Comparison of ENCODE assay signal across 23 cellular contexts in the genomic region with DNA sequence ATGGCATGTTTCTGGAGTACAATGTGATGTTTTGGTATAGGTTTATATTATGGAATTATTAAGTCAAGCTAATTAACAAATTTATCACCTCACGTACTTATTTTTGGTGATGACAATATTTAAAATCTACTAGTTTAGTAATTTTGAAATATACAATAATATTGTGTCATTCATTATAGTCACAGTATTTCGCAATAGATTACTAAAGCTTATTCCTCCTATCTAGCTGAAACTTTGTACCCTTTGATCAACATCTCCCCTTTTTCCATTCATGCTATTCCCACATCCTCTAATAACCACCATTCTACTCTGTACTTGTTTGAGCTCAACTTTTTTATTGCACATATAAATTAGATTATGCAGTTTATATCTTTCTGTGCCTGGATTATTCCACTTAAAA.
DNase-seq lines count a peak whose midpoint lies in the region; ATAC-seq, FAIRE-seq and TF ChIP-seq lines count a peak whose summit lies in the region.
"Had no signal": no experiment of that assay in that cellular context is flagged by ENCODE, and none has a peak within 500 bp of the region (broad histone marks: within the 10 kb centered on the region; RNA-seq: fewer than 3 reads in every experiment).

No MANE protein-coding gene starts in this region.

- 6% methylated on average over 2 of the region's 2 CpGs for WGBS in HepG2 (ENCODE audit: low lambda C conversion rate)
- 61% methylated on average over 2 of the region's 2 CpGs for WGBS in right lobe of liver (ENCODE audit: insufficient coverage, low coverage, low lambda C conversion rate, missing lambda C conversion rate)
- 95% methylated on average over 2 of the region's 2 CpGs; no CpG with 5 or more reads in 1 of the 2 experiments for WGBS in H1 (ENCODE audit: extremely low coverage in 1 of 2, insufficient coverage in 1 of 2, insufficient read length in 1 of 2, insufficient replicate concordance in 2 of 2, low coverage in 1 of 2, low lambda C conversion rate in 2 of 2, missing lambda C conversion rate in 1 of 2), 2 experiments
- WGBS in small intestine, 3 donors = 82 to 90% (median 89%) methylated on average over 2 of the region's 2 CpGs

- no peaks in the 10 kb centered on the region for H3K23me2 ChIP-seq in H1 (ENCODE audit: low read depth, low read length)

- in situ Hi-C loops in HepG2 (cut with HindIII; ENCODE audit: extremely low pct_ligation_motif_present, low pct_unique_long_range_greater_than_20kb) = no loop called here

- no peaks in the 10 kb centered on the region for H3K27me3 ChIP-seq in HepG2 (ENCODE audit: control insufficient read depth in 1 of 2, insufficient read depth in 2 of 2, low read length in 2 of 2)
- peaks cover 0 to 3% of the 10 kb centered on the region in 2 donors for H3K27me3 ChIP-seq in right lobe of liver
- H3K27me3 ChIP-seq in astrocyte (ENCODE audit: insufficient read depth, low read length) = no peaks in the 10 kb centered on the region
- H3K27me3 ChIP-seq in H1 (replicated peaks in 1 of 4; ENCODE audit: control insufficient read depth in 3 of 4, extremely low read depth in 1 of 4, insufficient read depth in 3 of 4, low read length in 3 of 4) = no peaks in the 10 kb centered on the region
- H3K27me3 ChIP-seq in small intestine (ENCODE audit: control insufficient read depth in 2 of 2, insufficient read depth in 2 of 2, low read length in 2 of 2) = no peaks in the 10 kb centered on the region

- DNase-seq in HepG2 (ENCODE audit: low spot score) = no peak
- no peak for DNase-seq in right lobe of liver
- DNase-seq in astrocyte (ENCODE audit: low read depth) = no peak
- no peak for DNase-seq in H1 (ENCODE audit: low read depth in 1 of 2, low spot score in 2 of 2)
- DNase-seq in small intestine = no peak
- no peak for DNase-seq in activated effector memory CD4-positive, alpha-beta T cell treated with anti-CD3 and anti-CD28 coated beads, Interleukin-2, amount 50 U/mL, for 16 hours
- DNase-seq in NCI-H1694 (lab: John Stamatoyannopoulos, UW) = no peak
- DNase-seq: AML-193; Caco-2; Calu3; CD4-positive, alpha-beta T cell; CD8-positive, alpha-beta T cell; DMS79 treated with DMSO at 0.1 percent for 48 hours; GF-D8 had no signal

- H2BK15ac ChIP-seq in H1 (ENCODE audit: low read length) = no peak overlapping the region

- H3K9ac ChIP-seq in HepG2 (ENCODE audit: insufficient read depth, low read depth, low read length) (no peak overlapping the region), astrocyte (ENCODE audit: low read length) (no peak overlapping the region), H1 (replicated peaks in 1 of 4; ENCODE audit: extremely low read depth in 1 of 4, low read depth in 3 of 4, low read length in 3 of 4) (no peak overlapping the region)
- H3K9ac ChIP-seq: BLaER1 treated with 17β-estradiol and CSF1 and Interleukin-3, amounts not matched to agents 10 nM and 100 nM had no signal

- peaks cover 45% of the 10 kb centered on the region for H3K9me3 ChIP-seq in HepG2 (ENCODE audit: low read length)
- no peaks in the 10 kb centered on the region for H3K9me3 ChIP-seq in right lobe of liver
- no peaks in the 10 kb centered on the region for H3K9me3 ChIP-seq in astrocyte (ENCODE audit: insufficient read depth, low read depth, low read length)
- H3K9me3 ChIP-seq in H1 (ENCODE audit: insufficient read depth in 2 of 2, low read depth in 1 of 2, low read length in 1 of 2) = no peaks in the 10 kb centered on the region
- no peaks in the 10 kb centered on the region for H3K9me3 ChIP-seq in small intestine (ENCODE audit: control insufficient read depth, low read depth)
- H3K9me3 ChIP-seq: A549; BLaER1 treated with 17β-estradiol and CSF1 and Interleukin-3, amounts not matched to agents 10 nM and 100 nM; Caco-2 had no signal

- H2BK20ac ChIP-seq in H1 (ENCODE audit: low read length) = no peak overlapping the region

- no peaks in the 10 kb centered on the region for H3K36me3 ChIP-seq in HepG2 (replicated peaks in 1 of 2; ENCODE audit: control insufficient read depth in 1 of 2, insufficient read depth in 2 of 2, low read length in 2 of 2)
- H3K36me3 ChIP-seq in right lobe of liver = no peaks in the 10 kb centered on the region
- no peaks in the 10 kb centered on the region for H3K36me3 ChIP-seq in astrocyte (ENCODE audit: insufficient read depth, low read length)
- H3K36me3 ChIP-seq in H1 (ENCODE audit: control insufficient read depth in 2 of 4, insufficient read depth in 4 of 4, low read length in 3 of 4) = no peaks in the 10 kb centered on the region
- no peaks in the 10 kb centered on the region for H3K36me3 ChIP-seq in small intestine (ENCODE audit: control insufficient read depth in 2 of 2, insufficient read depth in 2 of 2, low read length in 2 of 2)
- H3K36me3 ChIP-seq: BLaER1 treated with 17β-estradiol and CSF1 and Interleukin-3, amounts not matched to agents 10 nM and 100 nM had no signal

- H3K79me2 ChIP-seq in HepG2 (ENCODE audit: insufficient read depth, low read length) (no peaks in the 10 kb centered on the region), astrocyte (ENCODE audit: insufficient read depth, low read length) (no peaks in the 10 kb centered on the region), H1 (ENCODE audit: control insufficient read depth in 1 of 2, insufficient read depth in 2 of 2, low read length in 2 of 2) (no peaks in the 10 kb centered on the region)

- H3K4me3 Mint-ChIP-seq in astrocyte (ENCODE audit: unreplicated experiment) = no peak overlapping the region
- H3K4me3 Mint-ChIP-seq: B cell; CD4-positive, alpha-beta T cell; CD8-positive, alpha-beta T cell had no signal

- TF ChIP-seq POLR2A in HepG2 (IDR thresholded peaks at IDR 0.05; ENCODE audit: insufficient read depth in 1 of 2, low read depth in 2 of 2, low read length in 2 of 2) (no peak), right lobe of liver (IDR thresholded peaks at IDR 0.05) (no peak), H1 (IDR thresholded peaks at IDR 0.05; ENCODE audit: control extremely low read depth in 1 of 2, low read depth in 2 of 2, low read length in 2 of 2) (no peak)

- H3K23ac ChIP-seq in H1 (ENCODE audit: insufficient read length) = no peak overlapping the region

- TF ChIP-seq EP300 in HepG2 (IDR thresholded peaks at IDR 0.05; ENCODE audit: low read depth in 2 of 2, low read length in 2 of 2) = no peak
- TF ChIP-seq EP300 in HepG2 (CRISPR knock-in tag; IDR thresholded peaks at IDR 0.05; ENCODE audit: borderline replicate concordance) = no peak
- no peak for TF ChIP-seq EP300 in H1 (IDR thresholded peaks at IDR 0.05; ENCODE audit: borderline replicate concordance in 1 of 2, low read depth in 2 of 2, low read length in 2 of 2)

- CTCF ChIA-PET in HepG2 (lab: Yijun Ruan, JAX; ENCODE audit: low intra/inter-chr PET ratio, low total read pairs) (no interaction called here), H1 (lab: Charles Lee; ENCODE audit: partially characterized antibody) (no interaction called here)

- H3K27ac Mint-ChIP-seq in astrocyte (ENCODE audit: unreplicated experiment) = no peak overlapping the region
- H3K27ac Mint-ChIP-seq: B cell; CD4-positive, alpha-beta T cell; CD8-positive, alpha-beta T cell had no signal

- no peak for TF ChIP-seq CTCF in HepG2 (CRISPR knock-in tag; IDR thresholded peaks at IDR 0.05)
- TF ChIP-seq CTCF in right lobe of liver (IDR thresholded peaks at IDR 0.05) = no peak
- TF ChIP-seq CTCF in astrocyte (IDR thresholded peaks at IDR 0.05; ENCODE audit: insufficient read depth, low read depth, low read length) = no peak
- no peak for TF ChIP-seq CTCF in H1 (IDR thresholded peaks at IDR 0.05; ENCODE audit: control extremely low read depth in 1 of 3, insufficient read depth in 1 of 3, low read depth in 1 of 3, low read length in 3 of 3)

- no peaks in the 10 kb centered on the region for H3K4me1 Mint-ChIP-seq in astrocyte (ENCODE audit: low read depth, unreplicated experiment)
- H3K4me1 Mint-ChIP-seq: B cell had no signal

- H3K79me1 ChIP-seq in H1 (ENCODE audit: low read depth, low read length) = no peaks in the 10 kb centered on the region

- no peak overlapping the region for H3K56ac ChIP-seq in H1 (replicated peaks; ENCODE audit: insufficient read length, low read depth, low read length)

- H3K27ac ChIP-seq in HepG2 (ENCODE audit: extremely low read length, insufficient read depth, low read length) (no peak overlapping the region), right lobe of liver (no peak overlapping the region), astrocyte (ENCODE audit: low read depth, low read length) (no peak overlapping the region), H1 (ENCODE audit: low read depth, low read length) (no peak overlapping the region), small intestine (ENCODE audit: low read depth in 1 of 2, low read length in 1 of 2) (no peak overlapping the region)
- H3K27ac ChIP-seq: 22Rv1; A549; BLaER1 treated with 17β-estradiol and CSF1 and Interleukin-3, amounts not matched to agents 10 nM and 100 nM; C4-2B had no signal

- intact Hi-C loops in HepG2 (cut with micrococcal nuclease; ENCODE audit: unreplicated experiment) (no loop called here), right lobe of liver (cut with DNase I) (no loop called here)

- H2BK5ac ChIP-seq in H1 (ENCODE audit: low read depth, low read length) = no peak overlapping the region

- H4K20me1 ChIP-seq in HepG2 (ENCODE audit: insufficient read depth, low read length) (no peaks in the 10 kb centered on the region), astrocyte (ENCODE audit: insufficient read depth, low read length) (no peaks in the 10 kb centered on the region), H1 (replicated peaks in 1 of 2; ENCODE audit: control insufficient read depth in 1 of 2, insufficient read depth in 2 of 2, low read length in 2 of 2) (no peaks in the 10 kb centered on the region)
- H4K20me1 ChIP-seq: BLaER1 treated with 17β-estradiol and CSF1 and Interleukin-3, amounts not matched to agents 10 nM and 100 nM had no signal

- H3K4ac ChIP-seq in H1 (replicated peaks; ENCODE audit: insufficient read length, low read depth, low read length) = no peak overlapping the region

- H4K5ac ChIP-seq in H1 (ENCODE audit: insufficient read length, low read depth, low read length) = no peak overlapping the region

- ATAC-seq in HepG2 (no peak), right lobe of liver (no peak), HG03354 (IDR thresholded peaks at IDR 0.05; ENCODE audit: poor library complexity, severe bottlenecking, unreplicated experiment) (no peak)
- ATAC-seq: A549; CD8-positive, alpha-beta T cell had no signal

- H2BK120ac ChIP-seq in H1 (replicated peaks; ENCODE audit: low read depth, low read length) = no peak overlapping the region

- H3K14ac ChIP-seq in H1 (ENCODE audit: insufficient read length) = no peak overlapping the region

- no peak overlapping the region for H3K18ac ChIP-seq in H1 (ENCODE audit: extremely low read depth, low read length)

- H3K36me3 Mint-ChIP-seq in astrocyte (ENCODE audit: low read depth, unreplicated experiment) = no peaks in the 10 kb centered on the region
- H3K36me3 Mint-ChIP-seq: CD8-positive, alpha-beta T cell had no signal

- H4K8ac ChIP-seq in H1 (ENCODE audit: extremely low read depth, insufficient read depth, low read length) = no peak overlapping the region

- TF ChIP-seq RAD21 in HepG2 (CRISPR knock-in tag; IDR thresholded peaks at IDR 0.05) (no peak), H1 (IDR thresholded peaks at IDR 0.05 in 1 of 2, conservative IDR thresholded peaks at IDR 0.05 in 1 of 2; ENCODE audit: low read depth in 2 of 2, low read length in 2 of 2) (no peak)

- no peaks in the 10 kb centered on the region for H3K4me1 ChIP-seq in HepG2 (ENCODE audit: insufficient read depth, low read length)
- H3K4me1 ChIP-seq in right lobe of liver = no peaks in the 10 kb centered on the region
- H3K4me1 ChIP-seq in astrocyte (ENCODE audit: insufficient read depth, low read length) = no peaks in the 10 kb centered on the region
- no peaks in the 10 kb centered on the region for H3K4me1 ChIP-seq in H1 (replicated peaks in 1 of 4; ENCODE audit: control insufficient read depth in 3 of 4, insufficient read depth in 4 of 4, low read length in 3 of 4)
- H3K4me1 ChIP-seq in small intestine (ENCODE audit: control insufficient read depth in 2 of 2, insufficient read depth in 1 of 2, low read depth in 1 of 2, low read length in 1 of 2) = no peaks in the 10 kb centered on the region
- H3K4me1 ChIP-seq: A549; BLaER1 treated with 17β-estradiol and CSF1 and Interleukin-3, amounts not matched to agents 10 nM and 100 nM; Caco-2 had no signal

- no peak overlapping the region for H3K4me3 ChIP-seq in HepG2 (replicated peaks in 1 of 3; ENCODE audit: insufficient read depth in 1 of 3, low read depth in 2 of 3, low read length in 3 of 3)
- no peak overlapping the region for H3K4me3 ChIP-seq in right lobe of liver
- no peak overlapping the region for H3K4me3 ChIP-seq in astrocyte (ENCODE audit: insufficient read depth, low read depth, low read length)
- H3K4me3 ChIP-seq in H1 (ENCODE audit: extremely low read depth in 1 of 4, insufficient read depth in 2 of 4, low read depth in 3 of 4, low read length in 4 of 4) = no peak overlapping the region
- H3K4me3 ChIP-seq in small intestine (ENCODE audit: low read depth in 1 of 2, low read length in 2 of 2) = no peak overlapping the region
- H3K4me3 ChIP-seq: A549; BLaER1 treated with 17β-estradiol and CSF1 and Interleukin-3, amounts not matched to agents 10 nM and 100 nM had no signal

- no TSS peak for BruUV-seq in HepG2 (replicated peaks; lab: Mats Ljungman, UMichigan)

- H3K27me3 Mint-ChIP-seq in astrocyte (ENCODE audit: low read depth, unreplicated experiment) = peaks cover 2% of the 10 kb centered on the region
- H3K27me3 Mint-ChIP-seq: B cell; CD4-positive, alpha-beta T cell had no signal

- no peak for FAIRE-seq in HepG2 (lab: Jason Lieb, UNC)
- peak; percentile 59 for FAIRE-seq in astrocyte (lab: Jason Lieb, UNC)
- no peak for FAIRE-seq in H1 (lab: Jason Lieb, UNC)
- peak; percentile 53 for FAIRE-seq in small intestine (lab: Jason Lieb, UNC)
- FAIRE-seq: A549, D721Med, G401.6, GM18507 had no signal

- no peak overlapping the region for H2BK12ac ChIP-seq in H1 (ENCODE audit: low read depth, low read length)

- no peak overlapping the region for H3K4me2 ChIP-seq in HepG2 (ENCODE audit: low read depth, low read length)
- no peak overlapping the region for H3K4me2 ChIP-seq in astrocyte (ENCODE audit: low read length)
- no peak overlapping the region for H3K4me2 ChIP-seq in H1 (ENCODE audit: insufficient read depth in 1 of 2, low read depth in 2 of 2, low read length in 2 of 2)
- H3K4me2 ChIP-seq: A549; BLaER1 treated with 17β-estradiol and CSF1 and Interleukin-3, amounts not matched to agents 10 nM and 100 nM had no signal

- POLR2A ChIA-PET in HepG2 (lab: Yijun Ruan, JAX) = no interaction called here
- POLR2A ChIA-PET in H1 (lab: Charles Lee; ENCODE audit: partially characterized antibody) = no interaction called here

- H2AK5ac ChIP-seq in H1 (ENCODE audit: low read depth, low read length) = no peak overlapping the region

- no peak overlapping the region for H4K91ac ChIP-seq in H1 (replicated peaks; ENCODE audit: insufficient read length, low read length)

- H2AFZ ChIP-seq in HepG2 (ENCODE audit: low read length) = no peak overlapping the region
- no peak overlapping the region for H2AFZ ChIP-seq in astrocyte (ENCODE audit: low read depth, low read length)
- no peak overlapping the region for H2AFZ ChIP-seq in H1 (ENCODE audit: low read length)

- no peaks in the 10 kb centered on the region for H3K9me3 Mint-ChIP-seq in astrocyte (ENCODE audit: unreplicated experiment)
- H3K9me3 Mint-ChIP-seq: CD4-positive, alpha-beta T cell had no signal
